1 cellular context compared by ENCODE assay signal in genomic region chr2:84829693-84830092, GRCh38.
TF ChIP-seq lines count a peak whose summit lies in the region.

No MANE protein-coding gene starts in this region.

TF ChIP-seq in K562, 482 proteins besides CTCF, POLR2A, EP300 and RAD21 (continued from another document):
- TF ChIP-seq PCBP2 (IDR thresholded peaks at IDR 0.05; ENCODE audit: low read depth, low read length, poor library complexity, severe bottlenecking), result no peak
- no peak for TF ChIP-seq PHF21A (IDR thresholded peaks at IDR 0.05; ENCODE audit: borderline replicate concordance, low read depth)
- TF ChIP-seq PHB2 (IDR thresholded peaks at IDR 0.05; ENCODE audit: low read depth), result no peak
- no peak for TF ChIP-seq MBD2 (IDR thresholded peaks at IDR 0.05; ENCODE audit: borderline replicate concordance, low read depth)
- TF ChIP-seq ZNF518B (CRISPR knock-in tag; IDR thresholded peaks at IDR 0.05), result no peak
- TF ChIP-seq ELF4 (CRISPR knock-in tag; IDR thresholded peaks at IDR 0.05), result no peak
- TF ChIP-seq ZNF561 (CRISPR knock-in tag; conservative IDR thresholded peaks at IDR 0.05), result no peak
- TF ChIP-seq ZNF584 (CRISPR knock-in tag; IDR thresholded peaks at IDR 0.05; ENCODE audit: low read depth), result no peak
- no peak for TF ChIP-seq GTF3C2 (IDR thresholded peaks at IDR 0.05; ENCODE audit: borderline replicate concordance, extremely low read depth, insufficient read length)
- TF ChIP-seq TRIM25 (IDR thresholded peaks at IDR 0.05; ENCODE audit: borderline replicate concordance), result no peak
- no peak for TF ChIP-seq THAP12 (CRISPR knock-in tag; IDR thresholded peaks at IDR 0.05)
- 0 out of 2 replicates have a peak, but pooled peaks have one; percentile 18 for TF ChIP-seq SNIP1 (IDR thresholded peaks at IDR 0.05; ENCODE audit: low read depth)
- no peak for TF ChIP-seq RFX7 (CRISPR knock-in tag; IDR thresholded peaks at IDR 0.05)
